In the genomic region with DNA sequence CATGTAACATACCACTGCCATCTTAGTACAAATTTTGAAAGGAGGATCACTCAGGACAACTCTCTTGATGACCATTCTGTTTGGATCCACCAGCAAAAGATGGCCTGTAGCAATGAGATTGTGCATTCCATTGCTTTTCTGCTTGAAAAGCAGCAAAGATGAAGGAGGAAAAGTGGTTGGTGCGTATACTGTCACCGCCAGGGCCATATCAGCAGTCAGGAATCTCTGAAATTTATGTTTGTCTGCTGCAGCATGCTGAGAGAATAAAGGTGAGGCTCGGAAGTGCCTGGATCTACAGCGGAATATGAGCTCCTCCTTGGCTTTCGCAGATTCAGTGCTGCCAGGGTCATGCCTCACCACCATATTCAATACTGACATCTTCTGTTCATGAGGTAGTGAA, we compare ENCODE assay signal across 23 cellular contexts.
"Had no signal": no experiment of that assay in that cellular context is flagged by ENCODE, and none has a peak within 500 bp of the region (broad histone marks: within the 10 kb centered on the region; RNA-seq: fewer than 3 reads in every experiment).

No MANE protein-coding gene starts in this region.

- H3K9me3 ChIP-seq: esophagus muscularis mucosa, gastroesophageal sphincter, left ventricle myocardium inferior, mucosa of descending colon, pancreas, tibial artery had no signal

- H3K4me1 ChIP-seq: pancreas, tibial artery had no signal

- H3K27me3 ChIP-seq: dorsolateral prefrontal cortex, esophagus muscularis mucosa, gastroesophageal sphincter, pancreas, tibial artery had no signal

- H3K4me3 ChIP-seq: dorsolateral prefrontal cortex, esophagus muscularis mucosa, gastroesophageal sphincter, left ventricle myocardium inferior, lung, mucosa of descending colon, pancreas, tibial artery had no signal

- ATAC-seq: effector memory CD8-positive, alpha-beta T cell; gastroesophageal sphincter; left cardiac atrium; mucosa of descending colon; natural killer cell treated with Interleukin-12 subunit alpha and Interleukin-12 subunit beta and Interleukin-15 and Interleukin-18, amount 100 ng/mL, for 72 hours; pancreas; right cardiac atrium; stimulated activated effector memory CD8-positive, alpha-beta T cell treated with anti-CD3 and anti-CD28 coated beads, Interleukin-12 subunit alpha, Interleukin-12 subunit beta, amount 100 ng/mL, for 72 hours; stimulated activated naive CD8-positive, alpha-beta T cell treated with anti-CD3 and anti-CD28 coated beads, Interleukin-15, Interleukin-2, amounts not matched to agents 100 U/mL and 50 U/mL, for 24 hours had no signal

- H3K36me3 ChIP-seq: esophagus muscularis mucosa, gastroesophageal sphincter, left ventricle myocardium inferior, pancreas, tibial artery had no signal

- DNase-seq: central memory CD4-positive, alpha-beta T cell; cortex of kidney; dorsolateral prefrontal cortex; effector memory CD8-positive, alpha-beta T cell; kidney; left cardiac atrium; left ventricle myocardium inferior; mesendoderm; mucosa of descending colon; occipital lobe; pancreas; right cardiac atrium; small intestine; stimulated activated CD4-positive, alpha-beta T cell treated with anti-CD3 and anti-CD28 coated beads, Interleukin-4, amount 100 ng/mL, for 1 hour; stimulated activated CD8-positive, alpha-beta memory T cell treated with anti-CD3 and anti-CD28 coated beads, Interleukin-4, amount 100 ng/mL, for 48 hours; stimulated activated naive CD8-positive, alpha-beta T cell treated with anti-CD3 and anti-CD28 coated beads, Interleukin-15, Interleukin-2, amounts not matched to agents 100 U/mL and 50 U/mL, for 24 hours; tibial artery had no signal

- H3K27ac ChIP-seq: epithelial cell of prostate, esophagus muscularis mucosa, left ventricle myocardium inferior, pancreas, tibial artery had no signal
